28 cellular contexts compared by ENCODE assay signal in the genomic region with DNA sequence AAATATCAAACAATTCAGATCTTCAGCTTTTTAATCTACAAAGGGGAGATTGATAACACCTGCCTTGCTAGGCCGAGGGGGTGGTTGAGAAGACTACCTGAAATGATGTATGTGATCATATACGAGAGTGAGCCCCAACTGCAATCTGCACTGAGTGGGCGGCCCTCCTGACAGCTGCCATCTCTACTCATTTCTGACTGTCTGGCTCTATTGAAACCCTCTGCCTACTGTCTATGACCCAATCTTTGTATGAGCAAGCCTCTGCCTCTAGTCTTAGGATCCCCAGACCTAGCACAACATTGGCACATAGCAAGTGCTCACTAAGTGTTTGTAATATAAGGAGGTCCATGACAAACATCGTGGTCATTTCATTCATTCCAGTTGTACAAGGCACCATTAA.
"Had no signal": no experiment of that assay in that cellular context is flagged by ENCODE, and none has a peak within 500 bp of the region (broad histone marks: within the 10 kb centered on the region; RNA-seq: fewer than 3 reads in every experiment).

No MANE protein-coding gene starts in this region.

- H3K27me3 ChIP-seq: pancreas, spleen, suprapubic skin, tibial artery, upper lobe of right lung had no signal

- H3K9me3 ChIP-seq: lower lobe of right lung, pancreas, prostate gland, spleen, suprapubic skin, thoracic aorta, tibial artery, upper lobe of right lung had no signal

- H3K4me1 ChIP-seq: prostate gland had no signal

- H3K27ac ChIP-seq: lower lobe of right lung, pancreas, prostate gland, spleen, suprapubic skin, thoracic aorta, upper lobe of right lung had no signal

- H3K4me3 ChIP-seq: lower lobe of right lung, pancreas, prostate gland, spleen, suprapubic skin, thoracic aorta, tibial artery, upper lobe of right lung had no signal

- FAIRE-seq: keratinocyte, pancreas, small intestine, urothelium cell line had no signal

- H3K36me3 ChIP-seq: lower lobe of right lung, pancreas, prostate gland, spleen, suprapubic skin, thoracic aorta, tibial artery, upper lobe of right lung had no signal

- DNase-seq: hippocampal formation; kidney glomerular epithelial cell; left cardiac atrium; left ventricle myocardium superior; lower lobe of right lung; mammary epithelial cell; mesenchymal stem cell; naive B cell; natural killer cell; pancreas; posterior cingulate gyrus; retina; right cardiac atrium; small intestine; spleen; stimulated activated CD4-positive, alpha-beta T cell treated with anti-CD3 and anti-CD28 coated beads, Interleukin-4, amount 100 ng/mL, for 24 hours; stimulated activated naive CD4-positive, alpha-beta T cell; tibial artery; trophoblast cell; upper lobe of right lung had no signal

- ATAC-seq: left cardiac atrium; left lobe of liver; left ventricle myocardium superior; lower lobe of right lung; natural killer cell; pancreas; right cardiac atrium; sciatic nerve; stimulated activated effector memory CD8-positive, alpha-beta T cell treated with anti-CD3 and anti-CD28 coated beads, Interleukin-12 subunit alpha, Interleukin-12 subunit beta, amount 100 ng/mL, for 72 hours; upper lobe of right lung had no signal
